ENCODE assay signal across 1 cellular context in the genomic region with DNA sequence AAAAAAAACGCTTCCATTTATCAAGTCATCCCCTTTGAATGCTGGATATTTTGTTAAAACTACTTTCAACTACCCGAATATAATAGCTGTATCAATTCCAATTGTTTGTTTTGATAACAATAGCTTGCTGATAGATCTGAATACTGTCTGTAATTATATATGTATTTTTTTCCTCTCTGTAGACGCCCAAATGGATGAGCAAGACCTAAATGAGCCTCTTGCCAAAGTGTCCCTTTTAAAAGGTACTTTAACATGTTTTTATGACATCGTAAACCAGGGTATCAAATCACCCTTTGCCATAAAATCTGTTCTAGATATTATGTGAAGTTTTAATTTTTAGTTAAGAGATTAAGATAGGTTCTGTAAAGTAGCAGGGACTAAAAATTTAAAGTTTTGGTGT.
TF ChIP-seq lines count a peak whose summit lies in the region.

No MANE protein-coding gene starts in this region.

TF ChIP-seq in HEK293, 187 proteins besides CTCF, POLR2A, EP300 and RAD21 (continued from another document):
- TF ChIP-seq ZNF366 (tag by site-specific recombination; conservative IDR thresholded peaks at IDR 0.05), result peak; percentile 47
- TF ChIP-seq FEZF1 (tag by site-specific recombination; IDR thresholded peaks at IDR 0.05), result peak; percentile 83
- TF ChIP-seq BCL6B (tag by site-specific recombination; IDR thresholded peaks at IDR 0.05), result no peak
- TF ChIP-seq GLIS1 (tag by site-specific recombination; IDR thresholded peaks at IDR 0.05), result no peak
- no peak for TF ChIP-seq ZSCAN16 (tag by site-specific recombination; IDR thresholded peaks at IDR 0.05)
- no peak for TF ChIP-seq ZNF580 (tag by site-specific recombination; IDR thresholded peaks at IDR 0.05)
- peak; percentile 63; the same call in 1 of the 2 replicates for TF ChIP-seq ZBTB8A (tag by site-specific recombination; IDR thresholded peaks at IDR 0.05)
- no peak for TF ChIP-seq ZNF138 (tag by site-specific recombination; IDR thresholded peaks at IDR 0.05; ENCODE audit: borderline replicate concordance)
- TF ChIP-seq PRDM6 (tag by site-specific recombination; IDR thresholded peaks at IDR 0.05), result peak; percentile 92
- TF ChIP-seq, protein P1, sequence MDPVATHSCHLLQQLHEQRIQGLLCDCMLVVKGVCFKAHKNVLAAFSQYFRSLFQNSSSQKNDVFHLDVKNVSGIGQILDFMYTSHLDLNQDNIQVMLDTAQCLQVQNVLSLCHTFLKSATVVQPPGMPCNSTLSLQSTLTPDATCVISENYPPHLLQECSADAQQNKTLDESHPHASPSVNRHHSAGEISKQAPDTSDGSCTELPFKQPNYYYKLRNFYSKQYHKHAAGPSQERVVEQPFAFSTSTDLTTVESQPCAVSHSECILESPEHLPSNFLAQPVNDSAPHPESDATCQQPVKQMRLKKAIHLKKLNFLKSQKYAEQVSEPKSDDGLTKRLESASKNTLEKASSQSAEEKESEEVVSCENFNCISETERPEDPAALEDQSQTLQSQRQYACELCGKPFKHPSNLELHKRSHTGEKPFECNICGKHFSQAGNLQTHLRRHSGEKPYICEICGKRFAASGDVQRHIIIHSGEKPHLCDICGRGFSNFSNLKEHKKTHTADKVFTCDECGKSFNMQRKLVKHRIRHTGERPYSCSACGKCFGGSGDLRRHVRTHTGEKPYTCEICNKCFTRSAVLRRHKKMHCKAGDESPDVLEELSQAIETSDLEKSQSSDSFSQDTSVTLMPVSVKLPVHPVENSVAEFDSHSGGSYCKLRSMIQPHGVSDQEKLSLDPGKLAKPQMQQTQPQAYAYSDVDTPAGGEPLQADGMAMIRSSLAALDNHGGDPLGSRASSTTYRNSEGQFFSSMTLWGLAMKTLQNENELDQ (tag by site-specific recombination; IDR thresholded peaks at IDR 0.05; ENCODE audit: low read depth), result no peak
- no peak for TF ChIP-seq ZNF239 (tag by site-specific recombination; IDR thresholded peaks at IDR 0.05)
- TF ChIP-seq ZNF701 (tag by site-specific recombination; IDR thresholded peaks at IDR 0.05), result no peak
- no peak for TF ChIP-seq ZNF600 (tag by site-specific recombination; IDR thresholded peaks at IDR 0.05)
- TF ChIP-seq ZNF843 (tag by site-specific recombination; IDR thresholded peaks at IDR 0.05), result peak; percentile 74; the same call in 1 of the 2 replicates
- no peak for TF ChIP-seq KLF9 (tag by site-specific recombination; IDR thresholded peaks at IDR 0.05; ENCODE audit: low read depth)
- TF ChIP-seq REPIN1 (tag by site-specific recombination; IDR thresholded peaks at IDR 0.05; ENCODE audit: low read depth), result no peak
- no peak for TF ChIP-seq HOXD13 (CRISPR knock-in tag; IDR thresholded peaks at IDR 0.05; ENCODE audit: borderline replicate concordance)
- no peak for TF ChIP-seq ZNF654 (tag by site-specific recombination; IDR thresholded peaks at IDR 0.05; ENCODE audit: low read depth)
- peak; percentile 63; the same call in 1 of the 2 replicates for TF ChIP-seq OSR2 (tag by site-specific recombination; IDR thresholded peaks at IDR 0.05)
- TF ChIP-seq ZNF24 (tag by site-specific recombination; IDR thresholded peaks at IDR 0.05), result no peak
- TF ChIP-seq ZNF596 (tag by site-specific recombination; IDR thresholded peaks at IDR 0.05), result no peak
- peak; percentile 26; the same call in 1 of the 2 replicates for TF ChIP-seq IKZF3 (tag by site-specific recombination; IDR thresholded peaks at IDR 0.05)
- no peak for TF ChIP-seq ZNF423 (tag by site-specific recombination; IDR thresholded peaks at IDR 0.05)
- TF ChIP-seq ZNF610 (tag by site-specific recombination; IDR thresholded peaks at IDR 0.05; ENCODE audit: borderline replicate concordance), result no peak
- TF ChIP-seq SP7 (tag by site-specific recombination; IDR thresholded peaks at IDR 0.05), result peak; percentile 90
- TF ChIP-seq ZNF560 (tag by site-specific recombination; IDR thresholded peaks at IDR 0.05; ENCODE audit: borderline replicate concordance), result no peak
- no peak for TF ChIP-seq ZNF175 (tag by site-specific recombination; IDR thresholded peaks at IDR 0.05)
- peak; percentile 71; the same call in 1 of the 2 replicates for TF ChIP-seq TCF7L2 (IDR thresholded peaks at IDR 0.05; ENCODE audit: borderline replicate concordance, low read depth, low read length)
- TF ChIP-seq ZNF658 (tag by site-specific recombination; IDR thresholded peaks at IDR 0.05), result no peak
